In genomic region chr19:44591340-44591993, GRCh38 we compare ENCODE assay signal across 5 cellular contexts. TPM values are rescaled to one million over a fixed set of nuclear protein-coding genes. Genes with fewer than 3 reads are reported as not detected.
"Had no signal": no experiment of that assay in that cellular context is flagged by ENCODE, and none has a peak within 500 bp of the region (broad histone marks: within the 10 kb centered on the region; RNA-seq: fewer than 3 reads in every experiment).

No MANE protein-coding gene starts in this region.

RNA-seq across cellular contexts. Expression of gene IGSF23, which starts 21.9 kb away (rescaled TPM):
- total RNA-seq: activated CD4-positive, alpha-beta memory T cell treated with anti-CD3 and anti-CD28 coated beads, Interleukin-2, amount 10 ng/mL, durations not matched to agents 7 days and 5 days; activated CD8-positive, alpha-beta memory T cell treated with anti-CD3 and anti-CD28 coated beads, Interleukin-2, amount 10 ng/mL, durations not matched to agents 7 days and 5 days; bronchial epithelial cell; LHCN-M2; Right ventricle myocardium superior had no signal
